17 cellular contexts compared by ENCODE assay signal in the genomic region with DNA sequence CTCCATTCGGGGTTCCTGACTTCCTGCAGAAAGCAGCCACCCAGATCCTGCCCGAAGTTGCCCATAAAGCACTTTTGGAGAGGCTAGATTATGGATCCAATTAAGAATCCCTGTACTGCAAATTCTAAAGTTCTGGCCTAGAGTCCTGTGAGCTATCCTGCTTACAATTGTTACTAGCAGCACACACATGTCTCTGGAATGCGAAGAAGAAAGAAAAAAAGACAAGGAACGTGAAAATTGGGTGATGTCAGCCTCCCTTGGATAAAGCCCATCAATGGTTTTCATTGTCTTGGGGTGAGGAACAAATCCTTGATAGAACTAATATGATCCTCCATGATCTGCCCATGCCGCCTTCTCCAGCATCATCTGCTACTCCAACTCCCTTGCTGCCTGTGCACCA.
"Had no signal": no experiment of that assay in that cellular context is flagged by ENCODE, and none has a peak within 500 bp of the region (broad histone marks: within the 10 kb centered on the region; RNA-seq: fewer than 3 reads in every experiment).

No MANE protein-coding gene starts in this region.

- H3K36me3 ChIP-seq: left lung, neutrophil, thyroid gland, uterus had no signal

- H3K4me1 Mint-ChIP-seq: activated CD4-positive, alpha-beta memory T cell treated with anti-CD3 and anti-CD28 coated beads, Interleukin-2, amount 10 ng/mL, durations not matched to agents 7 days and 5 days; stimulated activated effector memory CD8-positive, alpha-beta T cell treated with anti-CD3 and anti-CD28 coated beads, Interleukin-12 subunit alpha, Interleukin-12 subunit beta, amount 100 ng/mL, for 72 hours; T-cell had no signal

- H3K27ac Mint-ChIP-seq: activated CD4-positive, alpha-beta memory T cell treated with anti-CD3 and anti-CD28 coated beads, Interleukin-2, amount 10 ng/mL, durations not matched to agents 7 days and 5 days; activated naive CD4-positive, alpha-beta T cell treated with anti-CD3 and anti-CD28 coated beads, Interleukin-2, amount 50 U/mL, for 72 hours; naive thymus-derived CD4-positive, alpha-beta T cell; stimulated activated effector memory CD8-positive, alpha-beta T cell treated with anti-CD3 and anti-CD28 coated beads, Interleukin-12 subunit alpha, Interleukin-12 subunit beta, amount 100 ng/mL, for 72 hours; T-cell had no signal

- H3K4me3 Mint-ChIP-seq: activated CD4-positive, alpha-beta memory T cell treated with anti-CD3 and anti-CD28 coated beads, Interleukin-2, amount 10 ng/mL, durations not matched to agents 7 days and 5 days; activated T-cell treated with anti-CD3 and anti-CD28 coated beads, Interleukin-2, amount 50 U/mL, for 4 hours; naive thymus-derived CD4-positive, alpha-beta T cell; stimulated activated effector memory CD8-positive, alpha-beta T cell treated with anti-CD3 and anti-CD28 coated beads, Interleukin-12 subunit alpha, Interleukin-12 subunit beta, amount 100 ng/mL, for 72 hours; T-cell had no signal

- H3K36me3 Mint-ChIP-seq: activated naive CD4-positive, alpha-beta T cell treated with anti-CD3 and anti-CD28 coated beads, Interleukin-2, amount 50 U/mL, for 72 hours; stimulated activated effector memory CD8-positive, alpha-beta T cell treated with anti-CD3 and anti-CD28 coated beads, Interleukin-12 subunit alpha, Interleukin-12 subunit beta, amount 100 ng/mL, for 72 hours; T-cell had no signal

- DNase-seq: activated CD4-positive, alpha-beta memory T cell treated with anti-CD3 and anti-CD28 coated beads, Interleukin-2, amount 10 ng/mL, durations not matched to agents 7 days and 5 days; activated effector memory CD4-positive, alpha-beta T cell treated with anti-CD3 and anti-CD28 coated beads, Interleukin-2, amount 50 U/mL, for 16 hours; activated T-cell treated with anti-CD3 and anti-CD28 coated beads, Interleukin-2, amount 50 U/mL, for 4 hours; body of pancreas; caudate nucleus; islet precursor cell; left lung; mucosa of descending colon; naive thymus-derived CD4-positive, alpha-beta T cell; T-cell; T-helper 9 cell; thyroid gland; uterus had no signal

- H3K27me3 Mint-ChIP-seq: activated CD4-positive, alpha-beta memory T cell treated with anti-CD3 and anti-CD28 coated beads, Interleukin-2, amount 10 ng/mL, durations not matched to agents 7 days and 5 days; naive thymus-derived CD4-positive, alpha-beta T cell had no signal

- ATAC-seq: activated naive CD4-positive, alpha-beta T cell treated with anti-CD3 and anti-CD28 coated beads, Interleukin-2, amount 50 U/mL, for 72 hours; activated T-cell treated with anti-CD3 and anti-CD28 coated beads, Interleukin-2, amount 50 U/mL, for 4 hours; body of pancreas; left lung; mucosa of descending colon; naive thymus-derived CD4-positive, alpha-beta T cell; stimulated activated effector memory CD8-positive, alpha-beta T cell treated with anti-CD3 and anti-CD28 coated beads, Interleukin-12 subunit alpha, Interleukin-12 subunit beta, amount 100 ng/mL, for 72 hours; T-cell had no signal

- H3K9me3 ChIP-seq: body of pancreas, left lung, mucosa of descending colon, neutrophil, thyroid gland, uterus had no signal

- H3K27me3 ChIP-seq: body of pancreas, left lung, neutrophil, thyroid gland, uterus had no signal

- H3K27ac ChIP-seq: body of pancreas, left lung, neutrophil, thyroid gland, uterus, VCaP had no signal

- H3K9me3 Mint-ChIP-seq: activated CD4-positive, alpha-beta memory T cell treated with anti-CD3 and anti-CD28 coated beads, Interleukin-2, amount 10 ng/mL, durations not matched to agents 7 days and 5 days; activated T-cell treated with anti-CD3 and anti-CD28 coated beads, Interleukin-2, amount 50 U/mL, for 4 hours; stimulated activated effector memory CD8-positive, alpha-beta T cell treated with anti-CD3 and anti-CD28 coated beads, Interleukin-12 subunit alpha, Interleukin-12 subunit beta, amount 100 ng/mL, for 72 hours had no signal

- H3K4me3 ChIP-seq: body of pancreas, left lung, mucosa of descending colon, thyroid gland, uterus had no signal

- H3K4me1 ChIP-seq: body of pancreas, left lung, thyroid gland, uterus had no signal
